ENCODE assay signal across 24 cellular contexts in genomic region chr2:64120928-64121327, GRCh38. TPM values are rescaled to one million over a fixed set of nuclear protein-coding genes. Genes with fewer than 3 reads are reported as not detected.
DNase-seq lines count a peak whose midpoint lies in the region; ATAC-seq and TF ChIP-seq lines count a peak whose summit lies in the region.
"Had no signal": no experiment of that assay in that cellular context is flagged by ENCODE, and none has a peak within 500 bp of the region (broad histone marks: within the 10 kb centered on the region; RNA-seq: fewer than 3 reads in every experiment).

No MANE protein-coding gene starts in this region.

- H3K36me3 ChIP-seq in left ventricle myocardium inferior, result no peaks in the 10 kb centered on the region
- H3K36me3 ChIP-seq: BLaER1, right atrium auricular region had no signal

- H3K27ac ChIP-seq in right cardiac atrium (ENCODE audit: low read length) (peak overlapping the region; percentile 2), left ventricle myocardium inferior (replicated peaks) (no peak overlapping the region)
- H3K27ac ChIP-seq: A549, BLaER1, KMS-11, right atrium auricular region had no signal

- BruUV-seq in MCF 10A (replicated peaks; lab: Mats Ljungman, UMichigan), result no TSS peak

- no peaks in the 10 kb centered on the region for H3K27me3 Mint-ChIP-seq in MCF 10A (ENCODE audit: insufficient read depth, unreplicated experiment)
- H3K27me3 Mint-ChIP-seq: naive thymus-derived CD4-positive, alpha-beta T cell had no signal

- H3K4me1 Mint-ChIP-seq in MCF 10A (ENCODE audit: insufficient read depth, unreplicated experiment), result peaks cover 23% of the 10 kb centered on the region

- ATAC-seq in right cardiac atrium (no peak), GM21737 (IDR thresholded peaks at IDR 0.05; ENCODE audit: unreplicated experiment) (no peak), HG02678 (IDR thresholded peaks at IDR 0.05; ENCODE audit: unreplicated experiment) (no peak), HG03469 (IDR thresholded peaks at IDR 0.05; ENCODE audit: unreplicated experiment) (no peak)
- ATAC-seq: A549; activated naive CD4-positive, alpha-beta T cell treated with anti-CD3 and anti-CD28 coated beads, Interleukin-2, amount 50 U/mL, for 72 hours; activated T-cell treated with anti-CD3 and anti-CD28 coated beads, Interleukin-2, amount 50 U/mL, for 72 hours; naive thymus-derived CD4-positive, alpha-beta T cell had no signal

- no peaks in the 10 kb centered on the region for H3K36me3 Mint-ChIP-seq in MCF 10A (ENCODE audit: insufficient read depth, unreplicated experiment)

- CTCF ChIA-PET in MCF 10A (lab: Yijun Ruan, JAX), result no interaction called here

- H3K4me3 ChIP-seq in right cardiac atrium (ENCODE audit: low read length) (no peak overlapping the region), left ventricle myocardium inferior (no peak overlapping the region)
- H3K4me3 ChIP-seq: A549, BLaER1, lung, right atrium auricular region had no signal

- peaks cover 7% of the 10 kb centered on the region for H3K9me3 Mint-ChIP-seq in MCF 10A (ENCODE audit: unreplicated experiment)
- H3K9me3 Mint-ChIP-seq: activated naive CD4-positive, alpha-beta T cell treated with anti-CD3 and anti-CD28 coated beads, Interleukin-2, amount 50 U/mL, for 72 hours; activated T-cell treated with anti-CD3 and anti-CD28 coated beads, Interleukin-2, amount 50 U/mL, for 72 hours; endodermal cell; naive thymus-derived CD4-positive, alpha-beta T cell had no signal

- H3K4me3 Mint-ChIP-seq in MCF 10A (ENCODE audit: unreplicated experiment), result peak overlapping the region; percentile 72
- H3K4me3 Mint-ChIP-seq: activated T-cell treated with anti-CD3 and anti-CD28 coated beads, Interleukin-2, amount 50 U/mL, for 72 hours; endodermal cell; naive thymus-derived CD4-positive, alpha-beta T cell had no signal

- H3K4me1 ChIP-seq in right cardiac atrium (ENCODE audit: control insufficient read depth, insufficient read depth, low read length) (peaks cover 3% of the 10 kb centered on the region), left ventricle myocardium inferior (peaks cover 47% of the 10 kb centered on the region)
- H3K4me1 ChIP-seq: BLaER1 had no signal

- DNase-seq in right cardiac atrium (no peak), left ventricle myocardium inferior (no peak), MCF 10A (ENCODE audit: unreplicated experiment) (peak; percentile 59), kidney tubule cell (ENCODE audit: low spot score) (peak; percentile 59), NCI-H69 (lab: John Stamatoyannopoulos, UW) (no peak)
- DNase-seq: activated CD4-positive, CD25-positive, alpha-beta regulatory T cell treated with anti-CD3 and anti-CD28 coated beads, Interleukin-2, amount 50 U/mL, for 72 hours; activated CD8-positive, alpha-beta memory T cell treated with anti-CD3 and anti-CD28 coated beads for 24 hours; activated T-cell treated with anti-CD3 and anti-CD28 coated beads, Interleukin-2, amount 50 U/mL, for 72 hours; Caco-2; endodermal cell; naive thymus-derived CD4-positive, alpha-beta T cell; NCI-H1930; NCI-H226; substantia nigra; T-helper 9 cell had no signal

- intact Hi-C loops in right cardiac atrium (cut with DNase I) (no loop called here), left ventricle myocardium inferior (cut with micrococcal nuclease) (no loop called here), MCF 10A (cut with micrococcal nuclease) (no loop called here)

- H3K9me3 ChIP-seq in right cardiac atrium (ENCODE audit: control insufficient read depth, low read length) (no peaks in the 10 kb centered on the region), left ventricle myocardium inferior (replicated peaks) (peaks cover 7% of the 10 kb centered on the region)
- H3K9me3 ChIP-seq: A549, Caco-2, right atrium auricular region had no signal

- no peaks in the 10 kb centered on the region for H3K27me3 ChIP-seq in right cardiac atrium (ENCODE audit: control insufficient read depth, insufficient read depth)
- no peaks in the 10 kb centered on the region for H3K27me3 ChIP-seq in left ventricle myocardium inferior (ENCODE audit: low read depth)
- H3K27me3 ChIP-seq: BLaER1, right atrium auricular region had no signal

- POLR2A ChIA-PET in MCF 10A (lab: Yijun Ruan, JAX), result interaction anchor here (0.9 to 5.1 kb wide), 8 partner anchors 9 to 90 kb away, joined by 3 to 36 read pairs (median 10); no protein-coding TSS in a partner anchor

- TF ChIP-seq CTCF in left ventricle myocardium inferior (IDR thresholded peaks at IDR 0.05; ENCODE audit: borderline replicate concordance), result no peak
- TF ChIP-seq CTCF in MCF 10A (IDR thresholded peaks at IDR 0.05; ENCODE audit: unreplicated experiment), result no peak

- WGBS in right cardiac atrium, result 86% methylated on average over 6 of the region's 6 CpGs

- H3K27ac Mint-ChIP-seq in MCF 10A (ENCODE audit: low read depth, unreplicated experiment), result peak overlapping the region; percentile 62
- H3K27ac Mint-ChIP-seq: activated naive CD4-positive, alpha-beta T cell treated with anti-CD3 and anti-CD28 coated beads, Interleukin-2, amount 50 U/mL, for 72 hours; activated T-cell treated with anti-CD3 and anti-CD28 coated beads, Interleukin-2, amount 50 U/mL, for 72 hours; endodermal cell had no signal

RNA-seq across cellular contexts. Expression of gene PELI1, which starts 23.3 kb away (rescaled TPM):
- total RNA-seq in right cardiac atrium, result 10 to 100 TPM; 12.4 to 17.2 (median 13.7) TPM
- 6.9 TPM for polyA plus RNA-seq in right cardiac atrium
- 6.6 TPM for total RNA-seq in left ventricle myocardium inferior
- 13.5 and 16.3 TPM in 2 replicates for total RNA-seq in MCF 10A (2022)

Comparison
In these comparisons a context has a peak if more than half of its experiments do, and no peak if none do; other contexts are left out.
1. DNase-seq: peak in MCF 10A (single experiment) and kidney tubule cell (single experiment); none in right cardiac atrium (0 of 3), left ventricle myocardium inferior (single experiment) and NCI-H69 (single experiment).